In genomic region chr15:42102646-42103235, GRCh38 we compare ENCODE assay signal across 16 cellular contexts. TPM values are rescaled to one million over a fixed set of nuclear protein-coding genes. Genes with fewer than 3 reads are reported as not detected.
DNase-seq lines count a peak whose midpoint lies in the region; ATAC-seq and TF ChIP-seq lines count a peak whose summit lies in the region.
"Had no signal": no experiment of that assay in that cellular context is flagged by ENCODE, and none has a peak within 500 bp of the region (broad histone marks: within the 10 kb centered on the region; RNA-seq: fewer than 3 reads in every experiment).

No MANE protein-coding gene starts in this region.

- DNase-seq in SK-N-SH (no peak), astrocyte of the spinal cord (ENCODE audit: low read depth, low spot score) (peak; percentile 19), glomerular visceral epithelial cell (ENCODE audit: extremely low spot score) (peak; percentile 67), type B pancreatic cell (ENCODE audit: extremely low spot score, unreplicated experiment) (no peak), NCI-H2171 treated with DMSO at 0.1 percent for 48 hours (lab: John Stamatoyannopoulos, UW) (no peak)
- no peak for DNase-seq in activated naive CD4-positive, alpha-beta T cell treated with Interleukin-2 at 50 U/mL for 16 hours
- DNase-seq: 8988T, hippocampal formation, NCI-H1048, T-helper 1 cell had no signal

- TF ChIP-seq EP300 in SK-N-SH (IDR thresholded peaks at IDR 0.05; ENCODE audit: borderline replicate concordance in 1 of 2, low read depth in 1 of 2, low read length in 1 of 2), result no peak

- H3K4me3 Mint-ChIP-seq in type B pancreatic cell, result no peak overlapping the region

- no peaks in the 10 kb centered on the region for H3K27me3 ChIP-seq in SK-N-SH (ENCODE audit: insufficient read depth)

- no peaks in the 10 kb centered on the region for H3K9me3 Mint-ChIP-seq in type B pancreatic cell

- no peak overlapping the region for H3K9ac ChIP-seq in SK-N-SH

- POLR2A ChIA-PET in SK-N-SH (lab: Yijun Ruan, JAX), result no interaction called here

- no peak overlapping the region for H3K27ac ChIP-seq in SK-N-SH (ENCODE audit: low read depth in 2 of 2, low read length in 1 of 2)

- no peak overlapping the region for H2AFZ ChIP-seq in SK-N-SH (ENCODE audit: low read depth)

- WGBS in SK-N-SH (ENCODE audit: low lambda C conversion rate), result 66% methylated on average over 6 of the region's 6 CpGs

- peaks cover 3% of the 10 kb centered on the region for H3F3A ChIP-seq in SK-N-SH (replicated peaks; ENCODE audit: insufficient read depth)

- no peaks in the 10 kb centered on the region for H3K27me3 Mint-ChIP-seq in type B pancreatic cell

- TF ChIP-seq RAD21 in SK-N-SH (IDR thresholded peaks at IDR 0.05; ENCODE audit: low read length), result no peak

- H3K9me3 ChIP-seq in SK-N-SH, result no peaks in the 10 kb centered on the region

- no peaks in the 10 kb centered on the region for H3K79me2 ChIP-seq in SK-N-SH (ENCODE audit: insufficient read depth)

- CTCF ChIA-PET in SK-N-SH (lab: Yijun Ruan, JAX), result interaction anchor here (1.8 to 1.9 kb wide), 3 partner anchors 8 to 35 kb away, joined by 5 to 9 read pairs (median 5); partner anchors contain the start of gene PLA2G4D

- H3K4me3 ChIP-seq in SK-N-SH (ENCODE audit: low read depth in 2 of 2, low read length in 1 of 2) (no peak overlapping the region), astrocyte of the spinal cord (ENCODE audit: low read depth, low read length) (no peak overlapping the region)

- TF ChIP-seq CTCF in SK-N-SH (IDR thresholded peaks at IDR 0.05), result no peak
- no peak for TF ChIP-seq CTCF in astrocyte of the spinal cord (IDR thresholded peaks at IDR 0.05; ENCODE audit: low read depth, low read length)
- TF ChIP-seq CTCF in type B pancreatic cell (conservative IDR thresholded peaks at IDR 0.05), result no peak

- H3K9me2 ChIP-seq in SK-N-SH, result no peaks in the 10 kb centered on the region

- no peaks in the 10 kb centered on the region for H4K20me1 ChIP-seq in SK-N-SH (ENCODE audit: insufficient read depth)

- no peak overlapping the region for H3K27ac Mint-ChIP-seq in type B pancreatic cell

- in situ Hi-C loops in astrocyte of the spinal cord (cut with HindIII; ENCODE audit: low sequenced_read_pairs), result no loop called here

- H3K4me2 ChIP-seq in SK-N-SH, result no peak overlapping the region

- H3K4me1 ChIP-seq in SK-N-SH (ENCODE audit: control insufficient read depth in 1 of 2, insufficient read depth in 2 of 2, low read depth in 1 of 2, low read length in 1 of 2), result peaks cover 4 to 6% of the 10 kb centered on the region in 2 experiments; a peak in 1 of 4 replicates

- H3K36me3 ChIP-seq in SK-N-SH (replicated peaks in 1 of 2; ENCODE audit: control insufficient read depth in 1 of 2, insufficient read depth in 2 of 2, low read length in 1 of 2), result no peaks in the 10 kb centered on the region

- H3K4me1 Mint-ChIP-seq in type B pancreatic cell (ENCODE audit: unreplicated experiment), result peaks cover 4% of the 10 kb centered on the region

- ATAC-seq in SK-N-SH treated with all-trans-retinoic acid at 6 μM for 48 hours (no peak; the same call in 1 of the 3 replicates), GM19328 (IDR thresholded peaks at IDR 0.05; ENCODE audit: unreplicated experiment) (no peak)
- ATAC-seq: activated CD4-positive, CD25-positive, alpha-beta regulatory T cell treated with anti-CD3 and anti-CD28 coated beads, Interleukin-2, amount 50 U/mL, for 24 hours; left lobe of liver had no signal

- no peaks in the 10 kb centered on the region for H3K36me3 Mint-ChIP-seq in type B pancreatic cell

TF ChIP-seq in SK-N-SH, 30 proteins besides CTCF, POLR2A, EP300 and RAD21 (continues in another document):
- TF ChIP-seq FOSL2 (IDR thresholded peaks at IDR 0.05; ENCODE audit: borderline replicate concordance, low read depth), result peak; percentile 55
- peak; percentile 29; the same call in 1 of the 2 replicates for TF ChIP-seq JUND (IDR thresholded peaks at IDR 0.05)
- no peak for TF ChIP-seq CHD2 (IDR thresholded peaks at IDR 0.05; ENCODE audit: low read length, partially characterized antibody)
- TF ChIP-seq YY1 (IDR thresholded peaks at IDR 0.05; ENCODE audit: low read depth), result no peak
- no peak for TF ChIP-seq MXI1 (IDR thresholded peaks at IDR 0.05; ENCODE audit: low read depth, low read length)
- peak; percentile 32; the same call in 1 of the 2 replicates for TF ChIP-seq TCF12 (IDR thresholded peaks at IDR 0.05)
- no peak for TF ChIP-seq RCOR1 (IDR thresholded peaks at IDR 0.05; ENCODE audit: low read length)
- no peak for TF ChIP-seq SMC3 (IDR thresholded peaks at IDR 0.05; ENCODE audit: low read depth, low read length)
- no peak for TF ChIP-seq GATA2 (CRISPR knock-in tag; IDR thresholded peaks at IDR 0.05)
- no peak for TF ChIP-seq ELF1 (IDR thresholded peaks at IDR 0.05)
- no peak for TF ChIP-seq SIN3A (IDR thresholded peaks at IDR 0.05; ENCODE audit: borderline replicate concordance, low read depth, low read length)
- no peak for TF ChIP-seq FOXM1 (IDR thresholded peaks at IDR 0.05; ENCODE audit: low read depth)
- TF ChIP-seq RFX5 (IDR thresholded peaks at IDR 0.05; ENCODE audit: low read length), result no peak
- TF ChIP-seq RXRA (IDR thresholded peaks at IDR 0.05; ENCODE audit: borderline replicate concordance, low read depth), result no peak
- TF ChIP-seq, protein P1, sequence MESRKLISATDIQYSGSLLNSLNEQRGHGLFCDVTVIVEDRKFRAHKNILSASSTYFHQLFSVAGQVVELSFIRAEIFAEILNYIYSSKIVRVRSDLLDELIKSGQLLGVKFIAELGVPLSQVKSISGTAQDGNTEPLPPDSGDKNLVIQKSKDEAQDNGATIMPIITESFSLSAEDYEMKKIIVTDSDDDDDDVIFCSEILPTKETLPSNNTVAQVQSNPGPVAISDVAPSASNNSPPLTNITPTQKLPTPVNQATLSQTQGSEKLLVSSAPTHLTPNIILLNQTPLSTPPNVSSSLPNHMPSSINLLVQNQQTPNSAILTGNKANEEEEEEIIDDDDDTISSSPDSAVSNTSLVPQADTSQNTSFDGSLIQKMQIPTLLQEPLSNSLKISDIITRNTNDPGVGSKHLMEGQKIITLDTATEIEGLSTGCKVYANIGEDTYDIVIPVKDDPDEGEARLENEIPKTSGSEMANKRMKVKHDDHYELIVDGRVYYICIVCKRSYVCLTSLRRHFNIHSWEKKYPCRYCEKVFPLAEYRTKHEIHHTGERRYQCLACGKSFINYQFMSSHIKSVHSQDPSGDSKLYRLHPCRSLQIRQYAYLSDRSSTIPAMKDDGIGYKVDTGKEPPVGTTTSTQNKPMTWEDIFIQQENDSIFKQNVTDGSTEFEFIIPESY (IDR thresholded peaks at IDR 0.05; ENCODE audit: borderline replicate concordance, low read depth), result no peak
- TF ChIP-seq NRF1 (IDR thresholded peaks at IDR 0.05; ENCODE audit: low read depth, low read length), result no peak

TF ChIP-seq in SK-N-SH treated with all-trans-retinoic acid at 6 μM for 48 hours, 23 proteins besides CTCF, POLR2A, EP300 and RAD21:
- TF ChIP-seq RARB (CRISPR knock-in tag; IDR thresholded peaks at IDR 0.05) (no peak), CREB5 (CRISPR knock-in tag; IDR thresholded peaks at IDR 0.05; ENCODE audit: low read depth) (no peak), ZNF8 (CRISPR knock-in tag; IDR thresholded peaks at IDR 0.05) (no peak), ARNTL (CRISPR knock-in tag; IDR thresholded peaks at IDR 0.05; ENCODE audit: borderline replicate concordance, low read depth) (no peak), TCF4 (CRISPR knock-in tag; IDR thresholded peaks at IDR 0.05; ENCODE audit: borderline replicate concordance) (no peak), ESRRG (CRISPR knock-in tag; IDR thresholded peaks at IDR 0.05) (no peak), ZNF70 (CRISPR knock-in tag; IDR thresholded peaks at IDR 0.05) (no peak), GLIS3 (CRISPR knock-in tag; IDR thresholded peaks at IDR 0.05) (no peak), ISL1 (CRISPR knock-in tag; IDR thresholded peaks at IDR 0.05) (no peak), ZNF565 (CRISPR knock-in tag; conservative IDR thresholded peaks at IDR 0.05; ENCODE audit: low read depth) (no peak), CSDC2 (CRISPR knock-in tag; IDR thresholded peaks at IDR 0.05) (no peak), SNAI2 (CRISPR knock-in tag; IDR thresholded peaks at IDR 0.05) (no peak), ZFP3 (CRISPR knock-in tag; IDR thresholded peaks at IDR 0.05) (no peak), TOX (CRISPR knock-in tag; IDR thresholded peaks at IDR 0.05; ENCODE audit: borderline replicate concordance) (no peak), ZFP30 (CRISPR knock-in tag; IDR thresholded peaks at IDR 0.05) (no peak), CSRNP3 (CRISPR knock-in tag; IDR thresholded peaks at IDR 0.05) (no peak)
TF ChIP-seq in SK-N-SH treated with all-trans-retinoic acid at 6 μM for 48 hours: peak in this region for 0.

RNA-seq across cellular contexts. Expression of gene PLA2G4D, which starts 8.4 kb away (rescaled TPM):
- not detected in 2 replicates for polyA plus RNA-seq in SK-N-SH (2012; rRNA removed)
- not detected in 2 replicates for polyA plus RNA-seq in SK-N-SH (2012; cell fraction: cytosol; rRNA removed)
- polyA plus RNA-seq in SK-N-SH (2012; cell fraction: nucleus; rRNA removed), result not detected in 2 replicates
- total RNA-seq in type B pancreatic cell (ENCODE audit: low replicate concordance), result not detected in 2 replicates
- total RNA-seq: left lobe of liver had no signal
- polyA plus RNA-seq: neural cell had no signal

RNA-seq across cellular contexts. Expression of gene PLA2G4F, which starts 53.7 kb away (rescaled TPM):
- not detected in 2 replicates for polyA plus RNA-seq in SK-N-SH (2012; rRNA removed)
- polyA plus RNA-seq in SK-N-SH (2012; cell fraction: cytosol; rRNA removed), result not detected in 2 replicates
- 0.01 TPM in 2 replicates for polyA plus RNA-seq in SK-N-SH (2012; cell fraction: nucleus; rRNA removed)
- total RNA-seq in type B pancreatic cell (ENCODE audit: low replicate concordance), result 1.1 and 3.2 TPM in 2 replicates
- total RNA-seq: subcutaneous adipose tissue had no signal
- polyA plus RNA-seq: neural cell had no signal

Comparison
In these comparisons a context has a peak if more than half of its experiments do, and no peak if none do; other contexts are left out.
1. DNase-seq: peak in astrocyte of the spinal cord (single experiment) and glomerular visceral epithelial cell (single experiment); none in SK-N-SH (single experiment), activated naive CD4-positive, alpha-beta T cell treated with Interleukin-2 at 50 U/mL for 16 hours (single experiment), type B pancreatic cell (single experiment) and NCI-H2171 treated with DMSO at 0.1 percent for 48 hours (single experiment).